ENCODE assay signal across 27 cellular contexts in genomic region chr11:10699072-10699471, GRCh38. TPM values are rescaled to one million over a fixed set of nuclear protein-coding genes. Genes with fewer than 3 reads are reported as not detected.
"Had no signal": no experiment of that assay in that cellular context is flagged by ENCODE, and none has a peak within 500 bp of the region (broad histone marks: within the 10 kb centered on the region; RNA-seq: fewer than 3 reads in every experiment).

No MANE protein-coding gene starts in this region.

- H3K27ac ChIP-seq: gastrocnemius medialis, hepatocyte, left ventricle myocardium inferior, ovary, thyroid gland, upper lobe of right lung had no signal

- H3K27ac Mint-ChIP-seq: activated B cell treated with CpG ODN at 0.5 μM for 24 hours; activated CD8-positive, alpha-beta T cell treated with anti-CD3 and anti-CD28 coated beads for 36 hours; activated T-helper 17 cell treated with anti-CD3 and anti-CD28 coated beads, Interleukin-2, amount 50 U/mL, for 72 hours; naive B cell; progenitor cell of endocrine pancreas; stimulated activated effector memory CD8-positive, alpha-beta T cell treated with anti-CD3 and anti-CD28 coated beads, Interleukin-12 subunit alpha, Interleukin-12 subunit beta, amount 100 ng/mL, for 72 hours; stimulated activated naive CD8-positive, alpha-beta T cell treated with anti-CD3 and anti-CD28 coated beads, Interleukin-15, Interleukin-2, amounts not matched to agents 100 ng/mL and 50 ng/mL, for 24 hours; T-helper 2 cell treated with Interferon-gamma antibody and Interleukin-4, amounts not matched to agents 5 μg/mL and 100 μg/mL, for 36 hours had no signal

- H3K4me1 ChIP-seq: thyroid gland, upper lobe of right lung had no signal

- H3K9me3 Mint-ChIP-seq: activated CD8-positive, alpha-beta T cell treated with anti-CD3 and anti-CD28 coated beads for 36 hours; activated T-helper 17 cell treated with anti-CD3 and anti-CD28 coated beads, Interleukin-2, amount 50 U/mL, for 72 hours; central memory CD8-positive, alpha-beta T cell; stimulated activated effector memory CD8-positive, alpha-beta T cell treated with anti-CD3 and anti-CD28 coated beads, Interleukin-12 subunit alpha, Interleukin-12 subunit beta, amount 100 ng/mL, for 72 hours; stimulated activated naive CD8-positive, alpha-beta T cell treated with anti-CD3 and anti-CD28 coated beads, Interleukin-15, Interleukin-2, amounts not matched to agents 100 ng/mL and 50 ng/mL, for 24 hours; T-helper 2 cell treated with Interferon-gamma antibody and Interleukin-4, amounts not matched to agents 5 μg/mL and 100 μg/mL, for 36 hours had no signal

- H3K36me3 Mint-ChIP-seq: naive B cell; stimulated activated effector memory CD8-positive, alpha-beta T cell treated with anti-CD3 and anti-CD28 coated beads, Interleukin-12 subunit alpha, Interleukin-12 subunit beta, amount 100 ng/mL, for 72 hours had no signal

- ATAC-seq: activated CD8-positive, alpha-beta T cell treated with anti-CD3 and anti-CD28 coated beads for 36 hours; activated T-cell treated with anti-CD3 and anti-CD28 coated beads, Interleukin-2, amount 50 U/mL, for 4 hours; activated T-helper 17 cell treated with anti-CD3 and anti-CD28 coated beads, Interleukin-2, amount 50 U/mL, for 72 hours; gastrocnemius medialis; sciatic nerve; stimulated activated effector memory CD8-positive, alpha-beta T cell treated with anti-CD3 and anti-CD28 coated beads, Interleukin-12 subunit alpha, Interleukin-12 subunit beta, amount 100 ng/mL, for 72 hours; upper lobe of right lung had no signal

- H3K4me3 Mint-ChIP-seq: activated B cell treated with CpG ODN at 0.5 μM for 24 hours; activated CD8-positive, alpha-beta T cell treated with anti-CD3 and anti-CD28 coated beads for 36 hours; activated T-cell treated with anti-CD3 and anti-CD28 coated beads, Interleukin-2, amount 50 U/mL, for 4 hours; activated T-helper 17 cell treated with anti-CD3 and anti-CD28 coated beads, Interleukin-2, amount 50 U/mL, for 72 hours; central memory CD8-positive, alpha-beta T cell; naive B cell; stimulated activated effector memory CD8-positive, alpha-beta T cell treated with anti-CD3 and anti-CD28 coated beads, Interleukin-12 subunit alpha, Interleukin-12 subunit beta, amount 100 ng/mL, for 72 hours; stimulated activated naive CD8-positive, alpha-beta T cell treated with anti-CD3 and anti-CD28 coated beads, Interleukin-15, Interleukin-2, amounts not matched to agents 100 ng/mL and 50 ng/mL, for 24 hours; T-helper 2 cell treated with Interferon-gamma antibody and Interleukin-4, amounts not matched to agents 5 μg/mL and 100 μg/mL, for 36 hours had no signal

- H3K27me3 Mint-ChIP-seq: activated B cell treated with CpG ODN at 0.5 μM for 24 hours; activated CD8-positive, alpha-beta T cell treated with anti-CD3 and anti-CD28 coated beads for 36 hours; progenitor cell of endocrine pancreas had no signal

- H3K27me3 ChIP-seq: gastrocnemius medialis, hepatocyte, ovary, thyroid gland, upper lobe of right lung had no signal

- DNase-seq: activated B cell treated with CpG ODN at 0.5 μM for 24 hours; activated CD4-positive, alpha-beta T cell treated with anti-CD3 and anti-CD28 coated beads, Interleukin-2, amount 50 U/mL, for 1 hour; activated CD8-positive, alpha-beta T cell treated with anti-CD3 and anti-CD28 coated beads for 36 hours; activated gamma-delta T cell treated with Interleukin-2 at 50 U/mL for 16 hours; activated naive CD4-positive, alpha-beta T cell treated with anti-CD3 and anti-CD28 coated beads, Interleukin-2, amount 50 U/mL, for 16 hours; activated T-cell treated with anti-CD3 and anti-CD28 coated beads, Interleukin-2, amount 50 U/mL, for 4 hours; amygdala; effector CD8-positive, alpha-beta T cell; erythroblast; gastrocnemius medialis; islet precursor cell; left ventricle myocardium inferior; naive B cell; ovary; small intestine; stimulated activated CD4-positive, alpha-beta T cell treated with anti-CD3 and anti-CD28 coated beads, Interleukin-4, amount 100 ng/mL, for 24 hours; T-helper 1 cell; thyroid gland; upper lobe of right lung had no signal

- H3K9me3 ChIP-seq: gastrocnemius medialis, left ventricle myocardium inferior, ovary, thyroid gland, upper lobe of right lung had no signal

- H3K4me1 Mint-ChIP-seq: activated T-helper 17 cell treated with anti-CD3 and anti-CD28 coated beads, Interleukin-2, amount 50 U/mL, for 72 hours; central memory CD8-positive, alpha-beta T cell; stimulated activated effector memory CD8-positive, alpha-beta T cell treated with anti-CD3 and anti-CD28 coated beads, Interleukin-12 subunit alpha, Interleukin-12 subunit beta, amount 100 ng/mL, for 72 hours had no signal

- H3K4me3 ChIP-seq: gastrocnemius medialis, hepatocyte, left ventricle myocardium inferior, ovary, thyroid gland, upper lobe of right lung had no signal

- H3K36me3 ChIP-seq: gastrocnemius medialis, left ventricle myocardium inferior, ovary, thyroid gland, upper lobe of right lung had no signal

RNA-seq across cellular contexts. Expression of gene IRAG1, which starts 5.5 kb away (rescaled TPM):
- total RNA-seq: activated B cell treated with CpG ODN at 0.5 μM for 24 hours; activated CD8-positive, alpha-beta T cell treated with anti-CD3 and anti-CD28 coated beads for 36 hours had no signal
